Comparison of ENCODE assay signal across 1 cellular context in genomic region chr6:42022755-42023384, GRCh38.
TF ChIP-seq lines count a peak whose summit lies in the region.

No MANE protein-coding gene starts in this region.

TF ChIP-seq in WTC11, 78 proteins besides CTCF, POLR2A, EP300 and RAD21 (continued from another document):
- no peak for TF ChIP-seq TEAD1 (CRISPR knock-in tag; IDR thresholded peaks at IDR 0.05)
